10 cellular contexts compared by ENCODE assay signal in genomic region chr13:77544365-77544764, GRCh38. TPM values are rescaled to one million over a fixed set of nuclear protein-coding genes. Genes with fewer than 3 reads are reported as not detected.
A peak's percentile ranks its signal among the peaks of the same experiment; 100 is the strongest.
DNase-seq lines count a peak whose midpoint lies in the region; ATAC-seq and TF ChIP-seq lines count a peak whose summit lies in the region.
"Had no signal": no experiment of that assay in that cellular context is flagged by ENCODE, and none has a peak within 500 bp of the region (broad histone marks: within the 10 kb centered on the region; RNA-seq: fewer than 3 reads in every experiment).

No MANE protein-coding gene starts in this region.

- no peaks in the 10 kb centered on the region for H3K9me3 ChIP-seq in PC-3 (ENCODE audit: low read length)

- intact Hi-C loops in PC-3 (cut with micrococcal nuclease), result no loop called here

- POLR2A ChIA-PET in PC-3 (lab: Charles Lee; ENCODE audit: unreplicated experiment), result no interaction called here

- no peaks in the 10 kb centered on the region for H4K20me1 ChIP-seq in PC-3 (ENCODE audit: low read length)

- CTCF ChIA-PET in PC-3 (lab: Charles Lee), result no interaction called here

- no peaks in the 10 kb centered on the region for H3K27me3 ChIP-seq in PC-3 (ENCODE audit: low read length)

- TF ChIP-seq CTCF in PC-3 (conservative IDR thresholded peaks at IDR 0.05; ENCODE audit: low read depth, low read length), result no peak
- no peak for TF ChIP-seq CTCF in fibroblast of the aortic adventitia (IDR thresholded peaks at IDR 0.05; ENCODE audit: insufficient read depth, low read length)

- DNase-seq in COR-L47 (lab: John Stamatoyannopoulos, UW) (peak; percentile 19), PC-3 (peak; percentile 66), fibroblast of the aortic adventitia (ENCODE audit: low read depth) (peak; percentile 72), pons (ENCODE audit: low spot score) (peak; percentile 56), AG08395 (ENCODE audit: low spot score) (no peak), NCI-H82 treated with DMSO at 0.1 percent for 48 hours (lab: John Stamatoyannopoulos, UW; ENCODE audit: unreplicated experiment) (no peak)
- DNase-seq: erythroblast, nephron progenitor cell had no signal

- no peak overlapping the region for H2AFZ ChIP-seq in PC-3 (ENCODE audit: low read length)

- H3K36me3 ChIP-seq in PC-3 (ENCODE audit: low read depth, low read length), result no peaks in the 10 kb centered on the region

- H3K4me3 ChIP-seq in PC-3 (ENCODE audit: low read length), result no peak overlapping the region
- no peak overlapping the region for H3K4me3 ChIP-seq in fibroblast of the aortic adventitia (ENCODE audit: low read depth, low read length)

- no TSS peak for BruUV-seq in PC-3 (replicated peaks; lab: Mats Ljungman, UMichigan)

- H3K9ac ChIP-seq in PC-3 (ENCODE audit: low read length), result no peak overlapping the region

- H3K4me1 ChIP-seq in PC-3 (ENCODE audit: insufficient read depth, low read length), result peaks cover 14% of the 10 kb centered on the region

- H3K79me2 ChIP-seq in PC-3 (ENCODE audit: low read length), result no peaks in the 10 kb centered on the region

- H3K27ac ChIP-seq in PC-3 (ENCODE audit: low read length), result no peak overlapping the region

- ATAC-seq in PC-3 (no peak), HG02885 (IDR thresholded peaks at IDR 0.05; ENCODE audit: poor library complexity, unreplicated experiment) (no peak), HG03135 (IDR thresholded peaks at IDR 0.05; ENCODE audit: unreplicated experiment) (no peak)

- no peaks in the 10 kb centered on the region for H3F3A ChIP-seq in PC-3 (ENCODE audit: low read length, unreplicated experiment)

- H3K4me2 ChIP-seq in PC-3 (ENCODE audit: low read length), result peak overlapping the region; percentile 21; the same call in 1 of the 2 replicates

- no peaks in the 10 kb centered on the region for H3K9me2 ChIP-seq in PC-3 (replicated peaks; ENCODE audit: low read length)

RNA-seq across cellular contexts. Expression of gene SCEL, which starts 8.9 kb away (rescaled TPM):
- total RNA-seq in PC-3 (2014; rRNA removed), result 3.0 and 3.5 TPM in 2 replicates
- not detected in 2 replicates for total RNA-seq in fibroblast of the aortic adventitia (ENCODE audit: low replicate concordance)

Comparison
In these comparisons a context has a peak if more than half of its experiments do, and no peak if none do; other contexts are left out.
1. DNase-seq: peak in COR-L47 (single experiment), PC-3 (single experiment), fibroblast of the aortic adventitia (single experiment) and pons (single experiment); none in AG08395 (single experiment) and NCI-H82 treated with DMSO at 0.1 percent for 48 hours (single experiment).